Comparison of ENCODE assay signal across 21 cellular contexts in genomic region chr4:41731569-41731968, GRCh38. TPM values are rescaled to one million over a fixed set of nuclear protein-coding genes. Genes with fewer than 3 reads are reported as not detected.
A peak's percentile ranks its signal among the peaks of the same experiment; 100 is the strongest.
DNase-seq lines count a peak whose midpoint lies in the region; FAIRE-seq and TF ChIP-seq lines count a peak whose summit lies in the region.
"Had no signal": no experiment of that assay in that cellular context is flagged by ENCODE, and none has a peak within 500 bp of the region (broad histone marks: within the 10 kb centered on the region; RNA-seq: fewer than 3 reads in every experiment).

No MANE protein-coding gene starts in this region.

- no peak overlapping the region for H3K4me3 ChIP-seq in bronchial epithelial cell (ENCODE audit: low read depth, low read length)

- no peaks in the 10 kb centered on the region for H3K36me3 ChIP-seq in bronchial epithelial cell (ENCODE audit: control insufficient read depth, insufficient read depth, low read length)

- peaks cover 6% of the 10 kb centered on the region for H3K27me3 ChIP-seq in bronchial epithelial cell (ENCODE audit: control insufficient read depth, insufficient read depth, low read length)

- TF ChIP-seq CTCF in bronchial epithelial cell (IDR thresholded peaks at IDR 0.05; ENCODE audit: insufficient read depth, low read length, severe bottlenecking): no peak

- peak; percentile 59 for DNase-seq in NCI-H82 (lab: John Stamatoyannopoulos, UW)
- DNase-seq in NCI-H82 treated with DMSO at 0.1 percent for 48 hours (lab: John Stamatoyannopoulos, UW; ENCODE audit: unreplicated experiment): no peak
- no peak for DNase-seq in bronchial epithelial cell (ENCODE audit: low read depth)
- DNase-seq in retina: peak; percentile 49
- no peak for DNase-seq in NCI-H2029 treated with DMSO at 0.1 percent for 48 hours (lab: John Stamatoyannopoulos, UW)
- DNase-seq in HPDE6-E6E7 (ENCODE audit: extremely low spot score): no peak
- DNase-seq: C1 segment of cervical spinal cord; Calu3; CD4-positive, alpha-beta memory T cell; COR-L47; DMS53; DMS79 treated with DMSO at 0.1 percent for 48 hours; GF-D8; GOT3; HCEC 1CT had no signal

- peak; percentile 86 for FAIRE-seq in bronchial epithelial cell (lab: Jason Lieb, UNC)
- FAIRE-seq: A204.1, GM12891, GM18507, H54 had no signal

RNA-seq across cellular contexts. Expression of gene PHOX2B, which starts 17.0 kb away (rescaled TPM):
- not detected in 2 replicates for total RNA-seq in bronchial epithelial cell
- total RNA-seq: Calu3; CD4-positive, alpha-beta memory T cell; Daoy; G401 had no signal

Comparison
In these comparisons a context has a peak if more than half of its experiments do, and no peak if none do; other contexts are left out.
1. DNase-seq: peak in NCI-H82 (single experiment) and retina (single experiment); none in NCI-H82 treated with DMSO at 0.1 percent for 48 hours (single experiment), bronchial epithelial cell (single experiment), NCI-H2029 treated with DMSO at 0.1 percent for 48 hours (single experiment) and HPDE6-E6E7 (single experiment).